Comparison of ENCODE assay signal across 16 cellular contexts in the genomic region with DNA sequence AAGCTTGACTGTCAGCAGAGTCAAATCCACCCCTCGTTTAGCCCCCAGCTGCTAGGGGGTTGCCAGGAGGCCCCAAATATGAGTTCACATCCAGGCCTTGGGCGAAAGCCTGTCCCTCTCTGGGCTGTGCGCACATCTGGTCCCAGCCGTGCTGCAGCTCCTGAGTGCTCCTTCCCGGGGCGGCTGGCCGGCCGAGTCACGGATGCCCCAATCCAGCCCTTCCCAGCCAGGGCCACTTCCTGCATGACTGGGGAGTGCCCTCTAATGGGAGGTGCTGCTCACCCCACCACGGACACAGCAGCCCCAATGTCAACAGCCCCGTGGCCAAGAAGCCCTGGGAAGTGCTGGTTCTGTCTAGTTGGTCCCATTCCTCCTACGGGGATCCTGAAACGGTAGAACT.
DNase-seq lines count a peak whose midpoint lies in the region; ATAC-seq and TF ChIP-seq lines count a peak whose summit lies in the region.
"Had no signal": no experiment of that assay in that cellular context is flagged by ENCODE, and none has a peak within 500 bp of the region (broad histone marks: within the 10 kb centered on the region; RNA-seq: fewer than 3 reads in every experiment).

No MANE protein-coding gene starts in this region.

- POLR2A ChIA-PET in IMR-90 (lab: Charles Lee; ENCODE audit: unreplicated experiment), result no interaction called here

- H3K9me3 ChIP-seq in IMR-90 (ENCODE audit: control insufficient read depth, insufficient read depth, low read length) (no peaks in the 10 kb centered on the region), neuronal stem cell (replicated peaks in 1 of 2; ENCODE audit: control insufficient read depth in 2 of 2, insufficient read depth in 1 of 2, low read depth in 1 of 2, low read length in 2 of 2) (no peaks in the 10 kb centered on the region)

- CTCF ChIA-PET in IMR-90 (lab: Yijun Ruan, JAX), result no interaction called here

- no peak overlapping the region for H3K4me3 ChIP-seq in IMR-90 (ENCODE audit: insufficient read depth, low read depth, low read length)
- no peak overlapping the region for H3K4me3 ChIP-seq in neuronal stem cell (ENCODE audit: low read length in 2 of 2)

- H3K36me3 Mint-ChIP-seq in chondrocyte (ENCODE audit: low read depth), result peaks cover 48% of the 10 kb centered on the region
- H3K36me3 Mint-ChIP-seq in type B pancreatic cell, result no peaks in the 10 kb centered on the region
- H3K36me3 Mint-ChIP-seq: CD4-positive, alpha-beta memory T cell; IgD-negative memory B cell had no signal

- H3K79me1 ChIP-seq in IMR-90 (ENCODE audit: low read depth in 1 of 2, low read length in 2 of 2) (peaks cover 22 to 68% of the 10 kb centered on the region in 2 experiments), neuronal stem cell (ENCODE audit: low read depth, low read length) (no peaks in the 10 kb centered on the region)

- H3K4me2 ChIP-seq in IMR-90 (ENCODE audit: low read depth, low read length) (no peak overlapping the region), neuronal stem cell (ENCODE audit: insufficient read depth, low read length, poor library complexity, severe bottlenecking) (no peak overlapping the region)

- TF ChIP-seq RAD21 in IMR-90 (IDR thresholded peaks at IDR 0.05; ENCODE audit: low read length), result no peak

- no peaks in the 10 kb centered on the region for H3K27me3 ChIP-seq in IMR-90 (ENCODE audit: control insufficient read depth, insufficient read depth, low read length)
- H3K27me3 ChIP-seq in neuronal stem cell (ENCODE audit: control insufficient read depth in 3 of 3, insufficient read depth in 3 of 3, low read depth in 1 of 3, low read length in 3 of 3), result peaks cover 0 to 33% (median 0%) of the 10 kb centered on the region in 3 experiments

- H4K91ac ChIP-seq in IMR-90 (ENCODE audit: insufficient read depth, low read depth, low read length) (peak overlapping the region; percentile 84), neuronal stem cell (ENCODE audit: low read depth, low read length, poor library complexity) (no peak overlapping the region)

- H3K4me1 Mint-ChIP-seq in chondrocyte (ENCODE audit: low read depth) (peaks cover 66% of the 10 kb centered on the region), type B pancreatic cell (ENCODE audit: unreplicated experiment) (peaks cover 13% of the 10 kb centered on the region)
- H3K4me1 Mint-ChIP-seq: B cell; CD4-positive, alpha-beta memory T cell; IgD-negative memory B cell had no signal

- peak overlapping the region; percentile 87 for H2BK120ac ChIP-seq in IMR-90 (ENCODE audit: low read depth, low read length)
- no peak overlapping the region for H2BK120ac ChIP-seq in neuronal stem cell (ENCODE audit: low read depth, low read length)

- TF ChIP-seq POLR2A in IMR-90 (IDR thresholded peaks at IDR 0.05; ENCODE audit: low read depth, low read length), result no peak

- H2BK20ac ChIP-seq in IMR-90 (ENCODE audit: low read depth, low read length), result peak overlapping the region; percentile 11

- H2BK15ac ChIP-seq in IMR-90 (ENCODE audit: low read depth, low read length) (no peak overlapping the region), neuronal stem cell (ENCODE audit: low read length) (no peak overlapping the region)

- peak overlapping the region; percentile 30 for H3K18ac ChIP-seq in IMR-90 (ENCODE audit: low read depth, low read length)
- H3K18ac ChIP-seq in neuronal stem cell (ENCODE audit: low read length), result peak overlapping the region; percentile 30

- in situ Hi-C loops in IMR-90 (cut with MboI; ENCODE audit: low sequenced_read_pairs), result no loop called here

- peak overlapping the region; percentile 24 to 72; a peak in 1 of 4 replicates for H4K8ac ChIP-seq in IMR-90 (ENCODE audit: low read depth in 2 of 2, low read length in 2 of 2)
- no peak overlapping the region for H4K8ac ChIP-seq in neuronal stem cell (ENCODE audit: low read depth, low read length)

- H2BK5ac ChIP-seq in IMR-90 (ENCODE audit: low read depth, low read length, poor library complexity, severe bottlenecking) (peak overlapping the region; percentile 77), neuronal stem cell (ENCODE audit: low read length) (no peak overlapping the region)

- H3K9ac ChIP-seq in IMR-90 (ENCODE audit: low read depth, low read length), result peak overlapping the region; percentile 20; the same call in 1 of the 2 replicates
- H3K9ac ChIP-seq in neuronal stem cell (ENCODE audit: low read depth, low read length, poor library complexity), result no peak overlapping the region

- peak overlapping the region; percentile 17; the same call in 1 of the 2 replicates for H3K56ac ChIP-seq in IMR-90 (ENCODE audit: extremely low read depth, insufficient read depth, low read length)

- H4K5ac ChIP-seq in IMR-90 (ENCODE audit: low read depth, low read length), result peak overlapping the region; percentile 12

- H2AFZ ChIP-seq in IMR-90 (replicated peaks; ENCODE audit: low read length, poor library complexity) (peak overlapping the region; percentile 24), neuronal stem cell (ENCODE audit: low read length) (no peak overlapping the region)

- intact Hi-C loops in IMR-90 (cut with micrococcal nuclease), result loop anchor here (10.0 kb wide), 1 partner anchor 638 kb away; no protein-coding TSS in a partner anchor

- H3K4me3 Mint-ChIP-seq in chondrocyte (ENCODE audit: unreplicated experiment) (no peak overlapping the region), type B pancreatic cell (no peak overlapping the region)
- H3K4me3 Mint-ChIP-seq: B cell; CD4-positive, alpha-beta memory T cell; IgD-negative memory B cell had no signal

- H3K9me1 ChIP-seq in IMR-90 (ENCODE audit: insufficient read depth, low read length), result peaks cover 28% of the 10 kb centered on the region

- no peak for TF ChIP-seq CTCF in IMR-90 (conservative IDR thresholded peaks at IDR 0.05; ENCODE audit: low read depth, low read length)
- no peak for TF ChIP-seq CTCF in chondrocyte (IDR thresholded peaks at IDR 0.05)
- no peak for TF ChIP-seq CTCF in type B pancreatic cell (conservative IDR thresholded peaks at IDR 0.05)

- H3K27me3 Mint-ChIP-seq in chondrocyte (ENCODE audit: low read depth) (no peaks in the 10 kb centered on the region), type B pancreatic cell (peaks cover 12% of the 10 kb centered on the region)
- H3K27me3 Mint-ChIP-seq: B cell had no signal

- BruUV-seq in IMR-90 (replicated peaks; lab: Mats Ljungman, UMichigan), result no TSS peak

- H4K20me1 ChIP-seq in IMR-90 (ENCODE audit: insufficient read depth, low read length), result peaks cover 41% of the 10 kb centered on the region

- H2AK5ac ChIP-seq in IMR-90 (ENCODE audit: low read depth, low read length), result peak overlapping the region; percentile 79
- peak overlapping the region; percentile 18 for H2AK5ac ChIP-seq in neuronal stem cell (ENCODE audit: low read depth, low read length)

- peaks cover 44% of the 10 kb centered on the region for H3K4me1 ChIP-seq in IMR-90 (ENCODE audit: control insufficient read depth, insufficient read depth, low read length)
- peaks cover 0 to 3% of the 10 kb centered on the region in 2 donors for H3K4me1 ChIP-seq in neuronal stem cell (ENCODE audit: control insufficient read depth in 2 of 2, insufficient read depth in 1 of 2, low read depth in 1 of 2, low read length in 2 of 2)

- no peak overlapping the region for H2BK12ac ChIP-seq in neuronal stem cell (ENCODE audit: low read length)

- H3K27ac Mint-ChIP-seq in chondrocyte (ENCODE audit: unreplicated experiment) (peak overlapping the region; percentile 79), type B pancreatic cell (no peak overlapping the region)
- H3K27ac Mint-ChIP-seq: B cell; CD4-positive, alpha-beta memory T cell; IgD-negative memory B cell had no signal

- H3K14ac ChIP-seq in IMR-90 (replicated peaks; ENCODE audit: low read depth, low read length), result peak overlapping the region; percentile 47
- H3K14ac ChIP-seq in neuronal stem cell (ENCODE audit: low read length), result no peak overlapping the region

- H3K27ac ChIP-seq in IMR-90 (ENCODE audit: insufficient read depth, low read length), result peak overlapping the region; percentile 77; the same call in 1 of the 2 replicates
- no peak overlapping the region for H3K27ac ChIP-seq in neuronal stem cell (replicated peaks; ENCODE audit: low read length)
- H3K27ac ChIP-seq: C4-2B had no signal

- DNase-seq in IMR-90 (no peak), chondrocyte (ENCODE audit: low spot score) (no peak), neuronal stem cell (ENCODE audit: low spot score) (no peak), type B pancreatic cell (ENCODE audit: extremely low spot score, unreplicated experiment) (no peak), COLO668 (lab: John Stamatoyannopoulos, UW; ENCODE audit: unreplicated experiment) (no peak)
- DNase-seq: CD4-positive, alpha-beta memory T cell; COR-L47; DMS153; DMS79 treated with DMSO at 0.1 percent for 48 hours; EL; HCEC 1CT had no signal

- H3K4ac ChIP-seq in IMR-90 (ENCODE audit: low read depth, low read length) (peak overlapping the region; percentile 92), neuronal stem cell (ENCODE audit: low read length) (no peak overlapping the region)

- dilution Hi-C loops in IMR-90 (cut with HindIII; ENCODE audit: low sequenced_read_pairs, unreplicated experiment), result no loop called here

- H3K9me3 Mint-ChIP-seq in chondrocyte (ENCODE audit: low read depth) (no peaks in the 10 kb centered on the region), type B pancreatic cell (no peaks in the 10 kb centered on the region)
- H3K9me3 Mint-ChIP-seq: CD4-positive, alpha-beta memory T cell; IgD-negative memory B cell had no signal

- H3K23ac ChIP-seq in IMR-90 (ENCODE audit: low read depth, low read length) (peak overlapping the region; percentile 65; the same call in 1 of the 2 replicates), neuronal stem cell (ENCODE audit: low read depth, low read length, poor library complexity) (no peak overlapping the region)

- peaks cover 85% of the 10 kb centered on the region for H3K36me3 ChIP-seq in IMR-90 (ENCODE audit: control insufficient read depth, insufficient read depth, low read length)
- H3K36me3 ChIP-seq in neuronal stem cell (replicated peaks in 1 of 2; ENCODE audit: control insufficient read depth in 2 of 2, insufficient read depth in 2 of 2, low read length in 2 of 2), result no peaks in the 10 kb centered on the region

- no peak for ATAC-seq in IMR-90 (ENCODE audit: low read depth)
- no peak for ATAC-seq in GM18909 (IDR thresholded peaks at IDR 0.05; ENCODE audit: poor library complexity, unreplicated experiment)
- ATAC-seq in HG02623 (IDR thresholded peaks at IDR 0.05; ENCODE audit: unreplicated experiment), result no peak

- peak overlapping the region; percentile 85 for H2AK9ac ChIP-seq in IMR-90 (replicated peaks; ENCODE audit: low read depth, low read length, poor library complexity)

- 71% methylated on average over 1 of the region's 13 CpGs; no CpG with 5 or more reads in 1 of the 2 experiments for WGBS in IMR-90 (ENCODE audit: extremely low coverage in 2 of 2, insufficient read length in 1 of 2), 2 experiments
- WGBS in neuronal stem cell (ENCODE audit: extremely low coverage in 2 of 2, insufficient read length in 2 of 2, insufficient replicate concordance in 1 of 2), 2 donors, result no CpG with 5 or more reads among the region's 13 CpGs

TF ChIP-seq in IMR-90, 13 proteins besides CTCF, POLR2A, EP300 and RAD21 (continues in another document):
- no peak for TF ChIP-seq SMC3 (IDR thresholded peaks at IDR 0.05; ENCODE audit: low read depth, low read length)
